19 cellular contexts compared by ENCODE assay signal in genomic region chr3:190086191-190086590, GRCh38. TPM values are rescaled to one million over a fixed set of nuclear protein-coding genes. Genes with fewer than 3 reads are reported as not detected.
A peak's percentile ranks its signal among the peaks of the same experiment; 100 is the strongest.
DNase-seq lines count a peak whose midpoint lies in the region; ATAC-seq and TF ChIP-seq lines count a peak whose summit lies in the region.
"Had no signal": no experiment of that assay in that cellular context is flagged by ENCODE, and none has a peak within 500 bp of the region (broad histone marks: within the 10 kb centered on the region; RNA-seq: fewer than 3 reads in every experiment).

No MANE protein-coding gene starts in this region.

- peaks cover 3% of the 10 kb centered on the region; the same call in 1 of the 2 replicates for H3K36me3 Mint-ChIP-seq in WTC11
- H3K36me3 Mint-ChIP-seq: activated naive CD4-positive, alpha-beta T cell treated with anti-CD3 and anti-CD28 coated beads, Interleukin-2, amount 50 U/mL, for 24 hours; T-cell had no signal

- H3K27ac ChIP-seq in upper lobe of right lung, result no peak overlapping the region
- H3K27ac ChIP-seq: neutrophil, skin epidermis had no signal

- H3K4me1 Mint-ChIP-seq in WTC11, result peaks cover 37% of the 10 kb centered on the region
- H3K4me1 Mint-ChIP-seq: activated naive CD4-positive, alpha-beta T cell treated with anti-CD3 and anti-CD28 coated beads, Interleukin-2, amount 50 U/mL, for 24 hours; T-cell had no signal

- CTCF ChIA-PET in WTC11 (lab: Charles Lee), result interaction anchor here (0.9 to 1.2 kb wide), 3 partner anchors 16 to 125 kb away, joined by 3 to 4 read pairs (median 4); no protein-coding TSS in a partner anchor

- intact Hi-C loops in upper lobe of right lung (cut with DNase I), result no loop called here

- peak overlapping the region; percentile 38 for H3K4me3 ChIP-seq in GM12865 (ENCODE audit: low read depth, low read length)
- no peak overlapping the region for H3K4me3 ChIP-seq in upper lobe of right lung
- H3K4me3 ChIP-seq: skin epidermis had no signal

- TF ChIP-seq CTCF in GM12865 (IDR thresholded peaks at IDR 0.05; ENCODE audit: insufficient read depth, low read depth, low read length, missing control alignments) (no peak), WTC11 (IDR thresholded peaks at IDR 0.05) (no peak), upper lobe of right lung (IDR thresholded peaks at IDR 0.05) (no peak)

- POLR2A ChIA-PET in WTC11 (lab: Charles Lee), result interaction anchor here (1.1 kb wide), 1 partner anchor 35 kb away, joined by 3 read pairs; the partner anchor contains the start of gene P3H2

- peak overlapping the region; percentile 73 for H3K27ac Mint-ChIP-seq in WTC11
- H3K27ac Mint-ChIP-seq: activated naive CD4-positive, alpha-beta T cell treated with anti-CD3 and anti-CD28 coated beads, Interleukin-2, amount 50 U/mL, for 24 hours; effector memory CD8-positive, alpha-beta T cell; T-cell had no signal

- no peaks in the 10 kb centered on the region for H3K9me3 Mint-ChIP-seq in WTC11
- H3K9me3 Mint-ChIP-seq: activated naive CD4-positive, alpha-beta T cell treated with anti-CD3 and anti-CD28 coated beads, Interleukin-2, amount 50 U/mL, for 24 hours; effector memory CD8-positive, alpha-beta T cell; T-cell had no signal

- ATAC-seq in GM21390 (IDR thresholded peaks at IDR 0.05; ENCODE audit: unreplicated experiment) (peak; percentile 71), HG03060 (IDR thresholded peaks at IDR 0.05; ENCODE audit: low read depth, unreplicated experiment) (peak; percentile 45), WTC11 (peak; percentile 96), GM18511 (IDR thresholded peaks at IDR 0.05; ENCODE audit: unreplicated experiment) (no peak), upper lobe of right lung (no peak)
- ATAC-seq: effector memory CD8-positive, alpha-beta T cell; T-cell had no signal

- DNase-seq in GM12865 (ENCODE audit: low read depth) (peak; percentile 66), WTC11 (ENCODE audit: low spot score) (peak; percentile 22), HUDEP-2 (lab: John Stamatoyannopoulos, UW; ENCODE audit: unreplicated experiment in 76 of 76) (no peak), upper lobe of right lung (no peak), GF-D8 (lab: John Stamatoyannopoulos, UW) (no peak)
- DNase-seq: activated CD4-positive, CD25-positive, alpha-beta regulatory T cell treated with anti-CD3 and anti-CD28 coated beads, Interleukin-2, amount 50 U/mL, for 72 hours; effector memory CD8-positive, alpha-beta T cell; EL; mammary epithelial cell; NCI-H2081 treated with DMSO at 0.1 percent for 48 hours; NCI-H774; RPMI8226; T-cell had no signal

- H3K36me3 ChIP-seq in upper lobe of right lung, result no peaks in the 10 kb centered on the region
- H3K36me3 ChIP-seq: neutrophil had no signal

- H3K4me1 ChIP-seq in upper lobe of right lung, result no peaks in the 10 kb centered on the region

- H3K27me3 ChIP-seq in upper lobe of right lung, result no peaks in the 10 kb centered on the region
- H3K27me3 ChIP-seq: neutrophil had no signal

- no peaks in the 10 kb centered on the region for H3K27me3 Mint-ChIP-seq in WTC11 (ENCODE audit: low read depth)
- H3K27me3 Mint-ChIP-seq: effector memory CD8-positive, alpha-beta T cell had no signal

- no peak overlapping the region; the same call in 1 of the 2 replicates for H3K4me3 Mint-ChIP-seq in WTC11
- H3K4me3 Mint-ChIP-seq: activated naive CD4-positive, alpha-beta T cell treated with anti-CD3 and anti-CD28 coated beads, Interleukin-2, amount 50 U/mL, for 24 hours; effector memory CD8-positive, alpha-beta T cell; T-cell had no signal

- no peaks in the 10 kb centered on the region for H3K9me3 ChIP-seq in upper lobe of right lung
- H3K9me3 ChIP-seq: neutrophil had no signal

TF ChIP-seq in WTC11, 78 proteins besides CTCF, POLR2A, EP300 and RAD21:
- no peak for TF ChIP-seq ARID4B (CRISPR knock-in tag; IDR thresholded peaks at IDR 0.05; ENCODE audit: borderline replicate concordance)
- TF ChIP-seq CDX4 (CRISPR knock-in tag; IDR thresholded peaks at IDR 0.05; ENCODE audit: borderline replicate concordance), result no peak
- TF ChIP-seq GTF2I (CRISPR knock-in tag; conservative IDR thresholded peaks at IDR 0.05), result no peak
- no peak for TF ChIP-seq ATF1 (CRISPR knock-in tag; IDR thresholded peaks at IDR 0.05)
- TF ChIP-seq ETV6 (CRISPR knock-in tag; IDR thresholded peaks at IDR 0.05), result no peak
- TF ChIP-seq E2F5 (CRISPR knock-in tag; IDR thresholded peaks at IDR 0.05), result no peak
- no peak for TF ChIP-seq ELF4 (CRISPR knock-in tag; IDR thresholded peaks at IDR 0.05; ENCODE audit: low read depth)
- no peak for TF ChIP-seq E2F1 (CRISPR knock-in tag; IDR thresholded peaks at IDR 0.05)

RNA-seq across cellular contexts. Expression of gene P3H2, which starts 34.5 kb away (rescaled TPM):
- total RNA-seq in WTC11 (2021), result 29.4 to 39.9 TPM (median 36.2 TPM) in 3 replicates
- 79.0 TPM for total RNA-seq in upper lobe of right lung

Comparison
In these comparisons a context has a peak if more than half of its experiments do, and no peak if none do; other contexts are left out.
1. DNase-seq: peak in GM12865 (single experiment) and WTC11 (single experiment); none in HUDEP-2 (0 of 76), upper lobe of right lung (single experiment) and GF-D8 (single experiment).
2. ATAC-seq: peak in GM21390 (single experiment), HG03060 (single experiment) and WTC11 (single experiment); none in GM18511 (single experiment) and upper lobe of right lung (single experiment).